ENCODE assay signal across 1 cellular context in the genomic region with DNA sequence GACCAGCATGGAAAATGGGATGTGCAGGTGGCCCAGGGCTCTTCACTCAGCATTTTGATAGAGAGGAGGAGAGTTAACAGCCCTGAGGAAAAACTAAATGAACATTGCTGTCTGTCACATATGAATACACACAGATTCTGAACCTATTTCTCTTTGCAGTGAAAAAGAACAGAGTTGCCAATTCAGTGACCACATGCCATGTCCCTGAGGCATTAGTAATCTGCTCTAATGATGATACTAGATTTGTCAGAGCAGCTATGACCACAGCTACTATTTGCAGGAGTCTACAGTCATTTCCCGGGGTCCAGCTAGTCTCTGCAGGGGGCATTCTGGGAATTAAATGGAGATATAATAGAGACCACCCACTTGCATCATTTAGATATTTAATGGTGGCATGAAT.
TF ChIP-seq lines count a peak whose summit lies in the region.

No MANE protein-coding gene starts in this region.

TF ChIP-seq in IMR-90, 13 proteins besides CTCF, POLR2A, EP300 and RAD21:
- TF ChIP-seq RCOR1 (IDR thresholded peaks at IDR 0.05; ENCODE audit: insufficient replicate concordance, low read length) (no peak), CHD1 (IDR thresholded peaks at IDR 0.05; ENCODE audit: low read depth, low read length) (no peak), FOS (IDR thresholded peaks at IDR 0.05; ENCODE audit: low read depth, low read length) (no peak), MAFK (IDR thresholded peaks at IDR 0.05; ENCODE audit: low read depth, low read length) (no peak), MAZ (IDR thresholded peaks at IDR 0.05; ENCODE audit: borderline replicate concordance, low read depth, low read length) (no peak), CEBPB (IDR thresholded peaks at IDR 0.05; ENCODE audit: low read depth, low read length) (no peak), NFE2L2 (IDR thresholded peaks at IDR 0.05; ENCODE audit: low read depth, low read length) (no peak)
- TF ChIP-seq, protein P1, sequence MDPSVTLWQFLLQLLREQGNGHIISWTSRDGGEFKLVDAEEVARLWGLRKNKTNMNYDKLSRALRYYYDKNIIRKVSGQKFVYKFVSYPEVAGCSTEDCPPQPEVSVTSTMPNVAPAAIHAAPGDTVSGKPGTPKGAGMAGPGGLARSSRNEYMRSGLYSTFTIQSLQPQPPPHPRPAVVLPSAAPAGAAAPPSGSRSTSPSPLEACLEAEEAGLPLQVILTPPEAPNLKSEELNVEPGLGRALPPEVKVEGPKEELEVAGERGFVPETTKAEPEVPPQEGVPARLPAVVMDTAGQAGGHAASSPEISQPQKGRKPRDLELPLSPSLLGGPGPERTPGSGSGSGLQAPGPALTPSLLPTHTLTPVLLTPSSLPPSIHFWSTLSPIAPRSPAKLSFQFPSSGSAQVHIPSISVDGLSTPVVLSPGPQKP (IDR thresholded peaks at IDR 0.05; ENCODE audit: borderline replicate concordance, low read depth, low read length), result no peak
- TF ChIP-seq, protein P2, sequence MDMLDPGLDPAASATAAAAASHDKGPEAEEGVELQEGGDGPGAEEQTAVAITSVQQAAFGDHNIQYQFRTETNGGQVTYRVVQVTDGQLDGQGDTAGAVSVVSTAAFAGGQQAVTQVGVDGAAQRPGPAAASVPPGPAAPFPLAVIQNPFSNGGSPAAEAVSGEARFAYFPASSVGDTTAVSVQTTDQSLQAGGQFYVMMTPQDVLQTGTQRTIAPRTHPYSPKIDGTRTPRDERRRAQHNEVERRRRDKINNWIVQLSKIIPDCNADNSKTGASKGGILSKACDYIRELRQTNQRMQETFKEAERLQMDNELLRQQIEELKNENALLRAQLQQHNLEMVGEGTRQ (IDR thresholded peaks at IDR 0.05; ENCODE audit: low read depth, low read length), result no peak
TF ChIP-seq in IMR-90: peak in this region for 0.
